In the genomic region with DNA sequence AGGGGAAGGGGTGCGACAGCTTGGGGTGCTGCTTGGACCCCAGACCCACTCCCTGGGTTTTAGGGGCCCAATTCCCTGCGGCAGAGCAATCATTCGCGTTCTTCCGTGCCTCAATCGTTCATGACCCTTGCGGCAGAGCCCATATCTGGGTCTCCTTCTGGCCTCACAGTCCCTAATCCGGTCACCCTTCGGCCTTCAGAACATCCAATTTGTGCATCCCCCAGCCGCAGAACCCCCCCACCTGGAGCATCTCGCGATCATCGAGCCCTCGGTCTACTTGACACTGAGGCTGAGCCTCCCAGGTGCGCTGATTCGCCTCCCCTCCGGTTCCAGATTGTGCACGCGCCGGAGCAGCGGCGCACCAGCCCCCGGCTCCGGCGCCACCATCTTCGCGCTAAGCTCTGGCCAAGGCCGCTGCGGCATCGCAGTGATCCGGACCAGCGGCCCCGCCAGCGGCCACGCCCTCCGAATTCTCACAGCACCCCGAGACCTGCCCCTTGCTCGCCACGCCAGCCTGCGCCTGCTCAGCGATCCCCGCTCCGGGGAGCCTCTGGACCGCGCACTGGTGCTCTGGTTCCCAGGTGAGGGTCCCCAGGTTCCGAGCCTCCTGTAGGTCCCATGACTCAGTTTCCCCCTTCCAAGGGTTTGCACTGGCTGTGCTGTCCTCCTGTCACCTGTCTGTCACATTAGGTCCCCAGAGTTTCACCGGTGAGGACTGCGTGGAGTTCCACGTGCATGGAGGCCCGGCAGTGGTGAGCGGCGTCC, we compare ENCODE assay signal across 6 cellular contexts. TPM values are rescaled to one million over a fixed set of nuclear protein-coding genes. Genes with fewer than 3 reads are reported as not detected.
DNase-seq lines count a peak whose midpoint lies in the region; ATAC-seq and TF ChIP-seq lines count a peak whose summit lies in the region.

No MANE protein-coding gene starts in this region.

- H3K79me2 ChIP-seq in SU-DHL-6 (ENCODE audit: insufficient read depth, low read length), result peaks cover 14% of the 10 kb centered on the region; the same call in 1 of the 2 replicates

- no peaks in the 10 kb centered on the region for H3F3A ChIP-seq in SU-DHL-6 (ENCODE audit: insufficient read depth)

- ATAC-seq in GM21367 (IDR thresholded peaks at IDR 0.05; ENCODE audit: unreplicated experiment), result peak; percentile 7
- no peak for ATAC-seq in HG02763 (IDR thresholded peaks at IDR 0.05; ENCODE audit: unreplicated experiment)

- DNase-seq in glomerular visceral epithelial cell (ENCODE audit: extremely low spot score) (peak; percentile 37), mucosa of gallbladder (ENCODE audit: low spot score) (no peak)

- no peaks in the 10 kb centered on the region for H3K9me3 ChIP-seq in SU-DHL-6 (ENCODE audit: insufficient read depth, low read length)
- no peaks in the 10 kb centered on the region for H3K9me3 ChIP-seq in stomach smooth muscle (ENCODE audit: control insufficient read depth in 2 of 2, low read length in 2 of 2)

- H3K9ac ChIP-seq in SU-DHL-6 (ENCODE audit: low read length) (peak overlapping the region; percentile 90), stomach smooth muscle (ENCODE audit: low read length in 2 of 2) (peak overlapping the region; percentile 80 to 83)

- H3K4me3 ChIP-seq in SU-DHL-6 (ENCODE audit: insufficient read depth, low read length, poor library complexity, severe bottlenecking) (peak overlapping the region; percentile 61), stomach smooth muscle (ENCODE audit: low read length in 2 of 2) (peak overlapping the region; percentile 95 to 99)

- no peak for TF ChIP-seq CTCF in SU-DHL-6 (IDR thresholded peaks at IDR 0.05; ENCODE audit: insufficient read depth, low read length, poor library complexity, severe bottlenecking)

- no peaks in the 10 kb centered on the region for H3K9me2 ChIP-seq in SU-DHL-6 (replicated peaks; ENCODE audit: insufficient read depth, low read length)

- H3K36me3 ChIP-seq in SU-DHL-6 (ENCODE audit: low read length), result 0 out of 2 replicates have a peak, but pooled peaks cover 4% of the 10 kb centered on the region
- no peaks in the 10 kb centered on the region for H3K36me3 ChIP-seq in stomach smooth muscle (ENCODE audit: control insufficient read depth in 2 of 2, insufficient read depth in 2 of 2, low read length in 2 of 2)

- H4K20me1 ChIP-seq in SU-DHL-6 (ENCODE audit: low read depth, low read length), result no peaks in the 10 kb centered on the region

- H2AFZ ChIP-seq in SU-DHL-6 (ENCODE audit: low read depth, low read length, severe bottlenecking), result peak overlapping the region; percentile 2

- H3K27ac ChIP-seq in SU-DHL-6 (ENCODE audit: low read depth, low read length), result peak overlapping the region; percentile 66
- H3K27ac ChIP-seq in stomach smooth muscle (ENCODE audit: low read length), result peak overlapping the region; percentile 96

- H3K27me3 ChIP-seq in SU-DHL-6 (ENCODE audit: low read length), result no peaks in the 10 kb centered on the region
- H3K27me3 ChIP-seq in stomach smooth muscle (ENCODE audit: control insufficient read depth in 1 of 2, insufficient read depth in 2 of 2, low read length in 2 of 2), result no peaks in the 10 kb centered on the region

- H3K4me1 ChIP-seq in stomach smooth muscle (ENCODE audit: control insufficient read depth, insufficient read depth, low read length), result peaks cover 33% of the 10 kb centered on the region

- H3K4me2 ChIP-seq in SU-DHL-6 (ENCODE audit: low read depth, low read length, poor library complexity, severe bottlenecking), result peak overlapping the region; percentile 80

RNA-seq across cellular contexts. Expression of gene GTPBP3, which starts 0.5 kb away (rescaled TPM):
- total RNA-seq in mucosa of gallbladder, result 24.7 TPM

RNA-seq across cellular contexts. Expression of gene ANO8, which starts 3.2 kb away (rescaled TPM):
- total RNA-seq in mucosa of gallbladder, result 33.2 TPM

RNA-seq across cellular contexts. Expression of gene DDA1, which starts 28.5 kb away (rescaled TPM):
- 37.9 TPM for total RNA-seq in mucosa of gallbladder

RNA-seq across cellular contexts. Expression of gene MRPL34, which starts 32.2 kb away (rescaled TPM):
- total RNA-seq in mucosa of gallbladder, result 102 TPM

RNA-seq across cellular contexts. Expression of gene ABHD8, which starts 34.6 kb away (rescaled TPM):
- total RNA-seq in mucosa of gallbladder, result 20.1 TPM
